Comparison of ENCODE assay signal across 8 cellular contexts in genomic region chr2:195657634-195658540, GRCh38. TPM values are rescaled to one million over a fixed set of nuclear protein-coding genes. Genes with fewer than 3 reads are reported as not detected.
A peak's percentile ranks its signal among the peaks of the same experiment; 100 is the strongest.
DNase-seq lines count a peak whose midpoint lies in the region; TF ChIP-seq lines count a peak whose summit lies in the region.

No MANE protein-coding gene starts in this region.

- H3K27me3 ChIP-seq in GM23248 (replicated peaks; ENCODE audit: insufficient read depth) (no peaks in the 10 kb centered on the region), left ventricle myocardium inferior (ENCODE audit: low read depth) (no peaks in the 10 kb centered on the region)

- 1% methylated on average over 23 to 66 of the region's 66 CpGs for WGBS in GM23248 (ENCODE audit: low coverage in 1 of 2, low lambda C conversion rate in 2 of 2, missing lambda C conversion rate in 2 of 2), 2 experiments
- 0% methylated on average over 58 to 66 of the region's 66 CpGs for WGBS in adipose tissue, 3 donors
- WGBS in urinary bladder: under 1% methylated on average over 66 of the region's 66 CpGs

- H3K9me3 ChIP-seq in GM23248 (ENCODE audit: low read depth) (no peaks in the 10 kb centered on the region), left ventricle myocardium inferior (replicated peaks) (no peaks in the 10 kb centered on the region)

- no peak for TF ChIP-seq CTCF in LNCaP clone FGC (IDR thresholded peaks at IDR 0.05; ENCODE audit: control insufficient read depth, extremely low read depth, insufficient read depth)
- TF ChIP-seq CTCF in left ventricle myocardium inferior (IDR thresholded peaks at IDR 0.05; ENCODE audit: borderline replicate concordance): no peak

- H3K4me3 ChIP-seq in GM23248 (peak overlapping the region; percentile 91), LNCaP clone FGC (ENCODE audit: low read depth, low read length) (peak overlapping the region; percentile 87), left ventricle myocardium inferior (peak overlapping the region; percentile 98), urinary bladder (ENCODE audit: low read depth, low read length) (peak overlapping the region; percentile 95)

- H3K4me2 ChIP-seq in GM23248 (ENCODE audit: unreplicated experiment): peak overlapping the region; percentile 93

- H3K9ac ChIP-seq in GM23248: peak overlapping the region; percentile 99

- H3K27ac ChIP-seq in GM23248: peak overlapping the region; percentile 93
- peak overlapping the region; percentile 68 for H3K27ac ChIP-seq in adipose tissue (ENCODE audit: low read depth, low read length)
- peak overlapping the region; percentile 99 for H3K27ac ChIP-seq in left ventricle myocardium inferior (replicated peaks)
- peak overlapping the region; percentile 99 for H3K27ac ChIP-seq in urinary bladder (ENCODE audit: low read depth)

- no peaks in the 10 kb centered on the region for H4K20me1 ChIP-seq in GM23248 (ENCODE audit: insufficient read depth)

- intact Hi-C loops in left ventricle myocardium inferior (cut with micrococcal nuclease): no loop called here

- H3K9me2 ChIP-seq in GM23248 (ENCODE audit: insufficient read depth): no peaks in the 10 kb centered on the region

- H3K36me3 ChIP-seq in GM23248 (ENCODE audit: low read depth) (0 out of 2 replicates have a peak, but pooled peaks cover 7% of the 10 kb centered on the region), left ventricle myocardium inferior (no peaks in the 10 kb centered on the region), urinary bladder (ENCODE audit: insufficient read depth) (no peaks in the 10 kb centered on the region)

- in situ Hi-C loops in GM23248 (cut with MboI): loop anchor here (25.0 kb wide), 2 partner anchors 346 to 404 kb away; partner anchors contain the start of gene DNAH7

- peaks cover 60% of the 10 kb centered on the region for H3F3A ChIP-seq in GM23248 (ENCODE audit: insufficient read depth)

- peaks cover 56% of the 10 kb centered on the region for H3K79me2 ChIP-seq in GM23248 (ENCODE audit: insufficient read depth)

- H3K4me1 ChIP-seq in GM23248 (ENCODE audit: insufficient read depth) (peaks cover 31% of the 10 kb centered on the region), left ventricle myocardium inferior (peaks cover 42% of the 10 kb centered on the region), urinary bladder (ENCODE audit: insufficient read depth) (no peaks in the 10 kb centered on the region)

- H2AFZ ChIP-seq in GM23248: no peak overlapping the region

- peak; percentile 71 for DNase-seq in ELF-1 (ENCODE audit: low read depth, low spot score)
- peak; percentile 83 for DNase-seq in GM23248
- DNase-seq in LNCaP clone FGC (ENCODE audit: low read depth): peak; percentile 68
- DNase-seq in SW480 (ENCODE audit: low spot score): peak; percentile 77
- peak; percentile 53 for DNase-seq in left ventricle myocardium inferior
- DNase-seq in pulmonary artery endothelial cell (ENCODE audit: low read depth, low spot score): peak; percentile 33

RNA-seq across cellular contexts. Expression of gene SLC39A10, which starts 0.9 kb away (rescaled TPM):
- 82.6 and 85.4 TPM in 2 replicates for total RNA-seq in GM23248 (2014; rRNA removed; shearing (Covaris generic))
- 46.4 and 48.0 TPM in 2 replicates for polyA plus RNA-seq in GM23248 (2016; fragmentation: Nextera tagmentation; extraction: Ambion mirVana)
- 1 to 10 TPM; 1.9 to 4.8 (median 3.4) TPM for polyA plus RNA-seq in adipose tissue
- total RNA-seq in left ventricle myocardium inferior: 8.6 TPM
- 39.3 and 42.8 TPM in 2 replicates for total RNA-seq in pulmonary artery endothelial cell
- 54.8 TPM for total RNA-seq in urinary bladder
- 8.0 TPM for polyA plus RNA-seq in urinary bladder

Comparison
In these comparisons a context has a peak if more than half of its experiments do, and no peak if none do; other contexts are left out.
1. Peak in every context shown above with its lines: DNase-seq, H3K4me3 ChIP-seq and H3K27ac ChIP-seq.
2. DNase-seq: peak in every context shown above with its lines; median percentile 83 in GM23248; 77 in SW480; 71 in ELF-1; 68 in LNCaP clone FGC; 53 in left ventricle myocardium inferior; 33 in pulmonary artery endothelial cell.